1 cellular context compared by ENCODE assay signal in the genomic region with DNA sequence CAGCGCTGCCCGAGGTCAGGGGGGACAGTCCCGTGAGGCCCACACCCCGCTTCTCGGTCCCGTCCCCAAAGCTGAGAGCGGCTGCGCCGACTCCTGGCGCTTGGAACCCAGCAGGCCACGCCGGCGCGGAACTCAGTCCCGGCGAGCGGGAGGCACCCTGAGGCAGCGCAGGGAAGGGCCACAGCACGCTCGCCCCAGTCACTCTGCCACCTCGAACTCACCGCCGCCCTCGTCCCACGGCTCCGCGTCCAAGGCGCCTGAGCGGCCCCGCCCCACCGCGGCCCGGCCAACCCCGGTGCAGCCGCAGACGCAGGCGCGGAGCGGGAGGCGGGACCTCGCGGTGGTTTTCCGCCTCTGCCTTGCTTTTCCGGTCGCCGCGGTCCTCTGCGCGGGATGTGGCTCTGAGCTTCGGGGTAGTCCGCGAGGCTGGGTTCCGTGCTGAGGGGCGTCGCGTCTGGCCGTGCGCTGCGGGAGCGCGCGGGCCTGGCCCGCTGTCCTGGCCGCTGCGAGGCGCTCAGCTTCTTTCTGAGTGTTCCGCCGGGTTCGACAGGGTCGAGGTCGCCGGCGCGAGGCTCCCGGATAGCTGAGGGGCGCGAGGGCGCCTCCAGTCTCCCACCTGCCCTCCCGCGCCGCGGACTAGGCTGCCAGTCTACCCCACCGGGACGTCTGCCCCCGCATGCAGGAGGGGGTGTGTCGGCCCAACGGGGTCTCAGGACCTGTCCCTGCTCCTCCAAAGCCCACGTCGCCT.
A peak's percentile ranks its signal among the peaks of the same experiment; 100 is the strongest.
TF ChIP-seq lines count a peak whose summit lies in the region.

A gene with protein sequence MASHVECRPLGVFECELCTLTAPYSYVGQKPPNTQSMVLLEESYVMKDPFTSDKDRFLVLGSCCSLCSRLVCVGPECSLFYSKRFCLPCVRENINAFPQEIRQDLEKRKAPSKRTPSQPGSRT (minus strand): TSS at position 259 of the 748 bp plus-strand sequence. CDS start 2,009 bp downstream, outside the sequence.

TF ChIP-seq in HEK293, 187 proteins besides CTCF, POLR2A, EP300 and RAD21 (continued from another document and continues in another):
- TF ChIP-seq ZIC2 (tag by site-specific recombination; IDR thresholded peaks at IDR 0.05) (peak; percentile 88), ZNF660 (tag by site-specific recombination; IDR thresholded peaks at IDR 0.05) (peak; percentile 59; the same call in 1 of the 2 replicates), ZNF302 (tag by site-specific recombination; IDR thresholded peaks at IDR 0.05; ENCODE audit: low read depth) (no peak), ZNF114 (tag by site-specific recombination; IDR thresholded peaks at IDR 0.05) (no peak), ZNF777 (tag by site-specific recombination; IDR thresholded peaks at IDR 0.05; ENCODE audit: borderline replicate concordance) (0 out of 2 replicates have a peak, but pooled peaks have one; percentile 34), BCL6B (tag by site-specific recombination; IDR thresholded peaks at IDR 0.05) (no peak), GLIS1 (tag by site-specific recombination; IDR thresholded peaks at IDR 0.05) (peak; percentile 57; the same call in 1 of the 2 replicates), ZBTB17 (tag by site-specific recombination; IDR thresholded peaks at IDR 0.05) (peak; percentile 77), ELK4 (IDR thresholded peaks at IDR 0.05; ENCODE audit: borderline replicate concordance, low read depth, low read length) (no peak), KLF1 (tag by site-specific recombination; IDR thresholded peaks at IDR 0.05) (peak; percentile 45; the same call in 1 of the 2 replicates), FEZF1 (tag by site-specific recombination; IDR thresholded peaks at IDR 0.05) (no peak), ZNF18 (tag by site-specific recombination; IDR thresholded peaks at IDR 0.05) (no peak), ZNF394 (tag by site-specific recombination; IDR thresholded peaks at IDR 0.05; ENCODE audit: borderline replicate concordance) (peak; percentile 34; the same call in 1 of the 2 replicates), ZNF692 (tag by site-specific recombination; IDR thresholded peaks at IDR 0.05) (peak; percentile 86; the same call in 1 of the 2 replicates), ZNF76 (tag by site-specific recombination; IDR thresholded peaks at IDR 0.05; ENCODE audit: borderline replicate concordance, low read depth) (peak; percentile 35; the same call in 1 of the 2 replicates), ZNF792 (tag by site-specific recombination; IDR thresholded peaks at IDR 0.05) (peak; percentile 79; the same call in 1 of the 2 replicates), ZNF747 (tag by site-specific recombination; IDR thresholded peaks at IDR 0.05) (no peak), ZNF341 (tag by site-specific recombination; IDR thresholded peaks at IDR 0.05; ENCODE audit: low read depth) (peak; percentile 55), KLF9 (tag by site-specific recombination; IDR thresholded peaks at IDR 0.05; ENCODE audit: low read depth) (peak; percentile 60; the same call in 1 of the 2 replicates), ZNF776 (tag by site-specific recombination; IDR thresholded peaks at IDR 0.05; ENCODE audit: borderline replicate concordance) (no peak), ZBTB8A (tag by site-specific recombination; IDR thresholded peaks at IDR 0.05) (peak; percentile 54), ZNF626 (tag by site-specific recombination; IDR thresholded peaks at IDR 0.05) (no peak), BCL11A (tag by site-specific recombination; IDR thresholded peaks at IDR 0.05; ENCODE audit: low read depth) (0 out of 2 replicates have a peak, but pooled peaks have one; percentile 45), EGR2 (tag by site-specific recombination; IDR thresholded peaks at IDR 0.05; ENCODE audit: low read depth) (0 out of 2 replicates have a peak, but pooled peaks have one; percentile 33), ZNF529 (tag by site-specific recombination; IDR thresholded peaks at IDR 0.05; ENCODE audit: insufficient replicate concordance) (no peak), ZBTB10 (tag by site-specific recombination; IDR thresholded peaks at IDR 0.05) (peak; percentile 88), ZFP69B (tag by site-specific recombination; IDR thresholded peaks at IDR 0.05) (no peak; the same call in 1 of the 2 replicates), ZNF335 (tag by site-specific recombination; conservative IDR thresholded peaks at IDR 0.05) (peak; percentile 98), ZNF629 (tag by site-specific recombination; IDR thresholded peaks at IDR 0.05) (peak; percentile 47; the same call in 1 of the 2 replicates), ZNF37A (tag by site-specific recombination; IDR thresholded peaks at IDR 0.05) (no peak)
- TF ChIP-seq, protein P1, sequence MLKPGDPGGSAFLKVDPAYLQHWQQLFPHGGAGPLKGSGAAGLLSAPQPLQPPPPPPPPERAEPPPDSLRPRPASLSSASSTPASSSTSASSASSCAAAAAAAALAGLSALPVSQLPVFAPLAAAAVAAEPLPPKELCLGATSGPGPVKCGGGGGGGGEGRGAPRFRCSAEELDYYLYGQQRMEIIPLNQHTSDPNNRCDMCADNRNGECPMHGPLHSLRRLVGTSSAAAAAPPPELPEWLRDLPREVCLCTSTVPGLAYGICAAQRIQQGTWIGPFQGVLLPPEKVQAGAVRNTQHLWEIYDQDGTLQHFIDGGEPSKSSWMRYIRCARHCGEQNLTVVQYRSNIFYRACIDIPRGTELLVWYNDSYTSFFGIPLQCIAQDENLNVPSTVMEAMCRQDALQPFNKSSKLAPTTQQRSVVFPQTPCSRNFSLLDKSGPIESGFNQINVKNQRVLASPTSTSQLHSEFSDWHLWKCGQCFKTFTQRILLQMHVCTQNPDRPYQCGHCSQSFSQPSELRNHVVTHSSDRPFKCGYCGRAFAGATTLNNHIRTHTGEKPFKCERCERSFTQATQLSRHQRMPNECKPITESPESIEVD (tag by site-specific recombination; IDR thresholded peaks at IDR 0.05) = no peak
- TF ChIP-seq, protein P2, sequence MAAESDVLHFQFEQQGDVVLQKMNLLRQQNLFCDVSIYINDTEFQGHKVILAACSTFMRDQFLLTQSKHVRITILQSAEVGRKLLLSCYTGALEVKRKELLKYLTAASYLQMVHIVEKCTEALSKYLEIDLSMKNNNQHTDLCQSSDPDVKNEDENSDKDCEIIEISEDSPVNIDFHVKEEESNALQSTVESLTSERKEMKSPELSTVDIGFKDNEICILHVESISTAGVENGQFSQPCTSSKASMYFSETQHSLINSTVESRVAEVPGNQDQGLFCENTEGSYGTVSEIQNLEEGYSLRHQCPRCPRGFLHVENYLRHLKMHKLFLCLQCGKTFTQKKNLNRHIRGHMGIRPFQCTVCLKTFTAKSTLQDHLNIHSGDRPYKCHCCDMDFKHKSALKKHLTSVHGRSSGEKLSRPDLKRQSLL (tag by site-specific recombination; IDR thresholded peaks at IDR 0.05) = peak; percentile 87
- TF ChIP-seq, protein P3, sequence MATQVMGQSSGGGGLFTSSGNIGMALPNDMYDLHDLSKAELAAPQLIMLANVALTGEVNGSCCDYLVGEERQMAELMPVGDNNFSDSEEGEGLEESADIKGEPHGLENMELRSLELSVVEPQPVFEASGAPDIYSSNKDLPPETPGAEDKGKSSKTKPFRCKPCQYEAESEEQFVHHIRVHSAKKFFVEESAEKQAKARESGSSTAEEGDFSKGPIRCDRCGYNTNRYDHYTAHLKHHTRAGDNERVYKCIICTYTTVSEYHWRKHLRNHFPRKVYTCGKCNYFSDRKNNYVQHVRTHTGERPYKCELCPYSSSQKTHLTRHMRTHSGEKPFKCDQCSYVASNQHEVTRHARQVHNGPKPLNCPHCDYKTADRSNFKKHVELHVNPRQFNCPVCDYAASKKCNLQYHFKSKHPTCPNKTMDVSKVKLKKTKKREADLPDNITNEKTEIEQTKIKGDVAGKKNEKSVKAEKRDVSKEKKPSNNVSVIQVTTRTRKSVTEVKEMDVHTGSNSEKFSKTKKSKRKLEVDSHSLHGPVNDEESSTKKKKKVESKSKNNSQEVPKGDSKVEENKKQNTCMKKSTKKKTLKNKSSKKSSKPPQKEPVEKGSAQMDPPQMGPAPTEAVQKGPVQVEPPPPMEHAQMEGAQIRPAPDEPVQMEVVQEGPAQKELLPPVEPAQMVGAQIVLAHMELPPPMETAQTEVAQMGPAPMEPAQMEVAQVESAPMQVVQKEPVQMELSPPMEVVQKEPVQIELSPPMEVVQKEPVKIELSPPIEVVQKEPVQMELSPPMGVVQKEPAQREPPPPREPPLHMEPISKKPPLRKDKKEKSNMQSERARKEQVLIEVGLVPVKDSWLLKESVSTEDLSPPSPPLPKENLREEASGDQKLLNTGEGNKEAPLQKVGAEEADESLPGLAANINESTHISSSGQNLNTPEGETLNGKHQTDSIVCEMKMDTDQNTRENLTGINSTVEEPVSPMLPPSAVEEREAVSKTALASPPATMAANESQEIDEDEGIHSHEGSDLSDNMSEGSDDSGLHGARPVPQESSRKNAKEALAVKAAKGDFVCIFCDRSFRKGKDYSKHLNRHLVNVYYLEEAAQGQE (tag by site-specific recombination; IDR thresholded peaks at IDR 0.05) = no peak
